In genomic region chr15:77550275-77551251, GRCh38 we compare ENCODE assay signal across 23 cellular contexts.
DNase-seq lines count a peak whose midpoint lies in the region; ATAC-seq and TF ChIP-seq lines count a peak whose summit lies in the region.
"Had no signal": no experiment of that assay in that cellular context is flagged by ENCODE, and none has a peak within 500 bp of the region (broad histone marks: within the 10 kb centered on the region; RNA-seq: fewer than 3 reads in every experiment).

No MANE protein-coding gene starts in this region.

- DNase-seq in NCI-H524 (lab: John Stamatoyannopoulos, UW) (peak; percentile 95 to 99), fibroblast of villous mesenchyme (ENCODE audit: low read depth) (peak; percentile 29), neural crest cell (ENCODE audit: low read depth, low spot score) (no peak), NAMALWA (ENCODE audit: low spot score) (no peak), activated gamma-delta T cell (lab: John Stamatoyannopoulos, UW) (no peak), mucosa of gallbladder (ENCODE audit: low spot score) (no peak)
- DNase-seq: activated naive CD8-positive, alpha-beta T cell treated with anti-CD3 and anti-CD28 coated beads, Interleukin-2, amount 50 U/mL, for 24 hours; CD8-positive, alpha-beta memory T cell; foreskin keratinocyte; NCI-H1436 treated with DMSO at 0.1 percent for 48 hours; NCI-H2171 treated with DMSO at 0.1 percent for 48 hours; NCI-H774; occipital lobe; Peyer's patch; SK-N-SH; T1000; thyroid gland had no signal

- no peaks in the 10 kb centered on the region for H3K36me3 Mint-ChIP-seq in neural crest cell (ENCODE audit: low read depth)
- H3K36me3 Mint-ChIP-seq: CD8-positive, alpha-beta memory T cell; stimulated activated effector memory CD8-positive, alpha-beta T cell treated with anti-CD3 and anti-CD28 coated beads, Interleukin-12 subunit alpha, Interleukin-12 subunit beta, amount 100 ng/mL, for 72 hours had no signal

- no peaks in the 10 kb centered on the region for H3K36me3 ChIP-seq in BLaER1
- H3K36me3 ChIP-seq: Peyer's patch, right atrium auricular region, thyroid gland had no signal

- H3K4me3 ChIP-seq in BLaER1 = no peak overlapping the region
- H3K4me3 ChIP-seq in fibroblast of villous mesenchyme (ENCODE audit: low read depth, low read length) = no peak overlapping the region
- H3K4me3 ChIP-seq: Peyer's patch, right atrium auricular region, thyroid gland had no signal

- peaks cover 63% of the 10 kb centered on the region for H3K4me1 Mint-ChIP-seq in neural crest cell
- H3K4me1 Mint-ChIP-seq: activated naive CD8-positive, alpha-beta T cell treated with anti-CD3 and anti-CD28 coated beads, Interleukin-2, amount 50 U/mL, for 24 hours; activated T-helper 17 cell treated with anti-CD3 and anti-CD28 coated beads, Interleukin-2, amount 50 U/mL, for 72 hours; CD8-positive, alpha-beta memory T cell; stimulated activated effector memory CD8-positive, alpha-beta T cell treated with anti-CD3 and anti-CD28 coated beads, Interleukin-12 subunit alpha, Interleukin-12 subunit beta, amount 100 ng/mL, for 72 hours had no signal

- no peaks in the 10 kb centered on the region for H3K27me3 ChIP-seq in BLaER1
- H3K27me3 ChIP-seq: foreskin keratinocyte, Peyer's patch, right atrium auricular region, thyroid gland had no signal

- no peak overlapping the region for H3K9ac ChIP-seq in BLaER1
- H3K9ac ChIP-seq: SK-N-SH had no signal

- H3K4me2 ChIP-seq in BLaER1 = no peak overlapping the region
- H3K4me2 ChIP-seq: SK-N-SH had no signal

- no peaks in the 10 kb centered on the region for H4K20me1 ChIP-seq in BLaER1

- peaks cover 67% of the 10 kb centered on the region for H3K4me1 ChIP-seq in BLaER1
- H3K4me1 ChIP-seq: foreskin keratinocyte, Peyer's patch, thyroid gland had no signal

- H3K27me3 Mint-ChIP-seq in neural crest cell (ENCODE audit: low read depth) = no peaks in the 10 kb centered on the region
- H3K27me3 Mint-ChIP-seq: activated naive CD8-positive, alpha-beta T cell treated with anti-CD3 and anti-CD28 coated beads, Interleukin-2, amount 50 U/mL, for 24 hours; CD8-positive, alpha-beta memory T cell had no signal

- H3K27ac ChIP-seq in BLaER1 = peak overlapping the region; percentile 41
- H3K27ac ChIP-seq: foreskin keratinocyte, Peyer's patch, right atrium auricular region, thyroid gland had no signal

- H3K4me3 Mint-ChIP-seq in neural crest cell = no peak overlapping the region
- H3K4me3 Mint-ChIP-seq: activated naive CD8-positive, alpha-beta T cell treated with anti-CD3 and anti-CD28 coated beads, Interleukin-2, amount 50 U/mL, for 24 hours; activated T-helper 17 cell treated with anti-CD3 and anti-CD28 coated beads, Interleukin-2, amount 50 U/mL, for 72 hours; CD8-positive, alpha-beta memory T cell; dendritic cell treated with granulocyte-macrophage colony-stimulating factor and Interleukin-4, amounts not matched to agents 40 ng/mL and 50 ng/mL, for 4 days; stimulated activated effector memory CD8-positive, alpha-beta T cell treated with anti-CD3 and anti-CD28 coated beads, Interleukin-12 subunit alpha, Interleukin-12 subunit beta, amount 100 ng/mL, for 72 hours had no signal

- H3K9me3 ChIP-seq in BLaER1 = no peaks in the 10 kb centered on the region; the same call in 1 of the 2 replicates
- H3K9me3 ChIP-seq: Peyer's patch, right atrium auricular region, SK-N-SH, thyroid gland had no signal

- H3K27ac Mint-ChIP-seq in neural crest cell (ENCODE audit: unreplicated experiment) = peak overlapping the region; percentile 57
- H3K27ac Mint-ChIP-seq: activated naive CD8-positive, alpha-beta T cell treated with anti-CD3 and anti-CD28 coated beads, Interleukin-2, amount 50 U/mL, for 24 hours; activated T-helper 17 cell treated with anti-CD3 and anti-CD28 coated beads, Interleukin-2, amount 50 U/mL, for 72 hours; dendritic cell treated with granulocyte-macrophage colony-stimulating factor and Interleukin-4, amounts not matched to agents 40 ng/mL and 50 ng/mL, for 4 days; stimulated activated effector memory CD8-positive, alpha-beta T cell treated with anti-CD3 and anti-CD28 coated beads, Interleukin-12 subunit alpha, Interleukin-12 subunit beta, amount 100 ng/mL, for 72 hours had no signal

- TF ChIP-seq CTCF in fibroblast of villous mesenchyme (IDR thresholded peaks at IDR 0.05; ENCODE audit: insufficient read depth, low read depth, low read length) (no peak), neural crest cell (conservative IDR thresholded peaks at IDR 0.05) (no peak)

- H3K9me3 Mint-ChIP-seq in neural crest cell = no peaks in the 10 kb centered on the region
- H3K9me3 Mint-ChIP-seq: activated naive CD8-positive, alpha-beta T cell treated with anti-CD3 and anti-CD28 coated beads, Interleukin-2, amount 50 U/mL, for 24 hours; activated T-helper 17 cell treated with anti-CD3 and anti-CD28 coated beads, Interleukin-2, amount 50 U/mL, for 72 hours; dendritic cell treated with granulocyte-macrophage colony-stimulating factor and Interleukin-4, amounts not matched to agents 40 ng/mL and 50 ng/mL, for 4 days; stimulated activated effector memory CD8-positive, alpha-beta T cell treated with anti-CD3 and anti-CD28 coated beads, Interleukin-12 subunit alpha, Interleukin-12 subunit beta, amount 100 ng/mL, for 72 hours had no signal

- ATAC-seq in HG02678 (IDR thresholded peaks at IDR 0.05; ENCODE audit: unreplicated experiment) = no peak
- ATAC-seq: activated naive CD8-positive, alpha-beta T cell treated with anti-CD3 and anti-CD28 coated beads, Interleukin-2, amount 50 U/mL, for 24 hours; activated T-helper 17 cell treated with anti-CD3 and anti-CD28 coated beads, Interleukin-2, amount 50 U/mL, for 72 hours; foreskin keratinocyte; stimulated activated effector memory CD8-positive, alpha-beta T cell treated with anti-CD3 and anti-CD28 coated beads, Interleukin-12 subunit alpha, Interleukin-12 subunit beta, amount 100 ng/mL, for 72 hours had no signal

Comparison
In these comparisons a context has a peak if more than half of its experiments do, and no peak if none do; other contexts are left out.
1. DNase-seq: peak in NCI-H524 (2 of 2) and fibroblast of villous mesenchyme (single experiment); none in neural crest cell (single experiment), NAMALWA (single experiment), activated gamma-delta T cell (single experiment) and mucosa of gallbladder (single experiment).